Comparison of ENCODE assay signal across 8 cellular contexts in the genomic region with DNA sequence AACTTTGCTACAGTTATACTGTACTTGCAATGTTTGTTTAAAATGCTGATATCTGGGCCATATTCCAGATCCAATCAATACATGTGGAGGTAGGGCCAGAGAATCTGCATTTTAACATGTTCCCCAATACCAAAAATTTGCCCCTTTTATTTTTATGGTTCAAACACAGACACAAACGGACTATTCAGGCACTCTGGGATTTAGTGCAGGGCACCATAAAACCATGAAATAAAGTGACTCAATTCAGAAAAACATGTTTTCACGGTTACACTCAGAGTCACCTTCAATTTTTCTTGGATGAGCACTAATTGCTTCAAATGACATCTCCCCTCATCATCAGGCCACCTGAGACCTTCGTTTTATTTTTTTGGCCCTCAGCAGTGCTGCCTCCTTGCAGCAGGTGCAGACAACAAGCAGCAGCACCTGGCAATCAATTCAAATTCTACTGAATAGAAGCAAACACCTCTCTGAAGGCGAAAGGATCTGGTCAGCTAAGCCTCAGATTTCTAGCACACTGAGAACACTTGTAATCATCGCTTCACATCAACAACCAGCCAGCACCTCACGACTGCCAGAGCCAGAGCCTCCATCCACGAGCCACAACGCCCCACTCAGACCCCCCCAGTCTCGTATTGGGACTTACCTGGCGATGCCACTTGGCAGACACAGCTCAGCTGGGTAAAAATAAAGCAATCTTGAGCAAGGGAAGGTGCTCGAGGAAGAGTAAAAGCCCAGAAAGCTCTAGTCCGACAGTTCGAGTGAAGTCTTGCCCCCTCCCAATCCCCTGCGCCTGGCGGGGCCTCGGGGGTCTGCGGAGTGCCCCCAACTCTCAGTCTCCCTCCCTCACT. TPM values are rescaled to one million over a fixed set of nuclear protein-coding genes. Genes with fewer than 3 reads are reported as not detected.
DNase-seq lines count a peak whose midpoint lies in the region; ATAC-seq, FAIRE-seq and TF ChIP-seq lines count a peak whose summit lies in the region.

No MANE protein-coding gene starts in this region.

- H3K4me1 ChIP-seq in fibroblast of lung (ENCODE audit: control insufficient read depth, extremely low read depth, insufficient read depth, low read length) (no peaks in the 10 kb centered on the region), pancreas (peaks cover 8 to 43% (median 16%) of the 10 kb centered on the region in 3 donors)

- ATAC-seq in pancreas (peak; percentile 2 to 17 (median 10)), HG03439 (IDR thresholded peaks at IDR 0.05; ENCODE audit: unreplicated experiment) (no peak), GM21423 (IDR thresholded peaks at IDR 0.05; ENCODE audit: unreplicated experiment) (no peak)

- H3K9me3 ChIP-seq in fibroblast of lung (ENCODE audit: control insufficient read depth, insufficient read depth, low read depth, low read length) (no peaks in the 10 kb centered on the region), pancreas (no peaks in the 10 kb centered on the region)

- H3K36me3 ChIP-seq in fibroblast of lung (ENCODE audit: control insufficient read depth, insufficient read depth, low read length) = no peaks in the 10 kb centered on the region
- H3K36me3 ChIP-seq in pancreas = no peaks in the 10 kb centered on the region

- no peaks in the 10 kb centered on the region for H3K79me2 ChIP-seq in fibroblast of lung (ENCODE audit: control insufficient read depth, insufficient read depth, low read length)

- intact Hi-C loops in pancreas (cut with DNase I) = no loop called here

- peak overlapping the region; percentile 81 for H2AFZ ChIP-seq in fibroblast of lung (ENCODE audit: low read length)

- H3K27me3 ChIP-seq in fibroblast of lung (ENCODE audit: control insufficient read depth, insufficient read depth, low read length) (peaks cover 5% of the 10 kb centered on the region), pancreas (no peaks in the 10 kb centered on the region)

- 2 to 3% methylated on average over 17 of the region's 17 CpGs for WGBS in pancreas, 2 donors

- DNase-seq in GM13977 (ENCODE audit: low spot score) = peak; percentile 42
- peak; percentile 62 for DNase-seq in NCI-H2107 (lab: John Stamatoyannopoulos, UW)
- peak; percentile 1 for DNase-seq in activated T-cell treated with anti-CD3 and anti-CD28 coated beads for 48 hours (ENCODE audit: low read depth)
- DNase-seq in fibroblast of lung (ENCODE audit: low read depth in 2 of 2) = no peak
- DNase-seq in pancreas = peak in 5 of 6 donors; percentile 24 to 67 (median 46)
- DNase-seq in OCI-M2 (lab: John Stamatoyannopoulos, UW; ENCODE audit: unreplicated experiment) = no peak

- H3K4me3 ChIP-seq in fibroblast of lung (replicated peaks in 1 of 4; ENCODE audit: control extremely low read depth in 1 of 4, insufficient read depth in 1 of 4, low read depth in 3 of 4, low read length in 4 of 4) (peak overlapping the region; percentile 66 to 83 (median 76)), pancreas (peak overlapping the region; percentile 93 to 98 (median 96))

- FAIRE-seq in pancreas (lab: Jason Lieb, UNC) = no peak

- H3K27ac ChIP-seq in fibroblast of lung (ENCODE audit: insufficient read depth, low read length) = no peak overlapping the region
- H3K27ac ChIP-seq in pancreas = peak overlapping the region; percentile 89 to 94 (median 92)

- no peak overlapping the region for H3K9ac ChIP-seq in fibroblast of lung (ENCODE audit: insufficient read depth, low read length)

- no peaks in the 10 kb centered on the region for H4K20me1 ChIP-seq in fibroblast of lung (ENCODE audit: control insufficient read depth, extremely low read depth, insufficient read depth, low read length)

- in situ Hi-C loops in GM13977 (cut with MboI; ENCODE audit: low pct_unique_long_range_greater_than_20kb, low sequenced_read_pairs, unreplicated experiment) = no loop called here

- TF ChIP-seq CTCF in GM13977 (IDR thresholded peaks at IDR 0.05; ENCODE audit: extremely low read depth, insufficient read depth, missing control alignments) (no peak), fibroblast of lung (conservative IDR thresholded peaks at IDR 0.05 in 1 of 2, IDR thresholded peaks at IDR 0.05 in 1 of 2; ENCODE audit: low read depth in 1 of 2, low read length in 2 of 2) (no peak), pancreas (IDR thresholded peaks at IDR 0.05) (no peak)

- peak overlapping the region; percentile 85 for H3K4me2 ChIP-seq in fibroblast of lung (ENCODE audit: extremely low read depth, insufficient read depth, low read length)

RNA-seq across cellular contexts. Expression of a gene that starts 1.1 kb away (rescaled TPM):
- total RNA-seq in fibroblast of lung = 4.1 and 5.0 TPM in 2 replicates
- polyA plus RNA-seq in fibroblast of lung = 1.7 and 2.2 TPM in 2 replicates
- 1.0 and 1.4 TPM in 2 replicates for polyA plus RNA-seq in fibroblast of lung (2012)
- 0.16 and 0.37 TPM in 2 replicates for polyA minus RNA-seq in fibroblast of lung (ENCODE audit: low replicate concordance)
- total RNA-seq in pancreas = 100 to 1,000 TPM in 3 of 6 donors, 10 to 100 TPM in 3; 94.9 to 153 (median 100) TPM
- 100 to 1,000 TPM in 1 of 2 donors, 10 to 100 TPM in 1; 84.5 to 225 TPM for polyA plus RNA-seq in pancreas

Comparison
In these comparisons a context has a peak if more than half of its experiments do, and no peak if none do; other contexts are left out.
1. DNase-seq: peak in GM13977 (single experiment), NCI-H2107 (single experiment), activated T-cell treated with anti-CD3 and anti-CD28 coated beads for 48 hours (single experiment) and pancreas (5 of 6); none in fibroblast of lung (0 of 2) and OCI-M2 (single experiment).
2. ATAC-seq: peak in pancreas (4 of 4); none in HG03439 (single experiment) and GM21423 (single experiment).
3. RNA of a gene that starts 1.1 kb away (total RNA-seq): 94.9 to 153 TPM in pancreas; 4.1 to 5.0 TPM in fibroblast of lung; every median in the first group is over 10 times any median in the second.